ENCODE assay signal across 9 cellular contexts in the genomic region with DNA sequence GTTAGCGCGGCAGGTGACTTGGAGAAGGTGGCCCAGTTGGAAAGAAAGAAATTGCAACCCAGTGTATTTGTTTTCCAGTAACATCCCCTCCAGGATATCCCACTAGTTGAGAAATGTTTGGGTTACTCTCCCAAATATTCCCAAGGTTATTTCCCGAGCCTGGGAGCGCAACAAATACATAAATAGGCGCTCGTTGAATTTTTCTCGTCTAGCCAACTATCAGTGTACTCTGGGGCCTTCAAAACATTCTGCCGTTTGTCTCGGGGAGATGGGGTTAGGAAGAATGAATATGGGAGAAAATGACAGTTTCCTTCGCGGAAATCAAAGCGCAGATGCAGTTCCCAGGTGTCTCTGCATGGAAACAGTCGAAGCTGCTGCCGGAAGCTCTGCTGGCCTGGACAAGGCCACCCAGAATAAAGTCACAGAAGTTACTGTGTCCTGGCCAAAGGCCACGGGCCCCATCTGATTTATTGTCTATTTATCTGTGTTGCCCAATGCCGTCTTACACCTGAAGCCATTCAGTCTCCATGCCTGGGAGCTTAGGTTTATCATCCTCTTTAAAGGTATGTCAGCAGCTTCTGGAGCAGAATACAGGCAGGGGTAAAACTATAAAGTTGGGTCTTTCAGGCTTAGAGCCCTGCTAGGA. TPM values are rescaled to one million over a fixed set of nuclear protein-coding genes. Genes with fewer than 3 reads are reported as not detected.
A peak's percentile ranks its signal among the peaks of the same experiment; 100 is the strongest.
DNase-seq lines count a peak whose midpoint lies in the region; ATAC-seq and TF ChIP-seq lines count a peak whose summit lies in the region.
"Had no signal": no experiment of that assay in that cellular context is flagged by ENCODE, and none has a peak within 500 bp of the region (broad histone marks: within the 10 kb centered on the region; RNA-seq: fewer than 3 reads in every experiment).

No MANE protein-coding gene starts in this region.

- peak overlapping the region; percentile 100 for H2AFZ ChIP-seq in neural progenitor cell (replicated peaks)

- no peaks in the 10 kb centered on the region for H3K27me3 ChIP-seq in CD8-positive, alpha-beta T cell (ENCODE audit: insufficient read depth, low read length)
- H3K27me3 ChIP-seq in esophagus muscularis mucosa (no peaks in the 10 kb centered on the region), neural progenitor cell (peaks cover 42% of the 10 kb centered on the region)

- CTCF ChIA-PET in CD8-positive, alpha-beta T cell (lab: Charles Lee), result interaction anchor here (1.5 kb wide), 1 partner anchor 42 kb away, joined by 5 read pairs; no protein-coding TSS in a partner anchor

- no peak for TF ChIP-seq EP300 in esophagus muscularis mucosa (IDR thresholded peaks at IDR 0.05)

- WGBS in esophagus muscularis mucosa, result 81% methylated on average over 16 of the region's 16 CpGs

- H3K9ac ChIP-seq in neural progenitor cell, result no peak overlapping the region

- intact Hi-C loops in CD8-positive, alpha-beta T cell (cut with DNase I, micrococcal nuclease), result no loop called here
- intact Hi-C loops in esophagus muscularis mucosa (cut with DNase I), result loop anchor here (2.0 to 5.0 kb wide), 2 partner anchors 42 to 86 kb away; no protein-coding TSS in a partner anchor

- H3K9me3 Mint-ChIP-seq in CD8-positive, alpha-beta T cell, result no peaks in the 10 kb centered on the region
- peaks cover 2% of the 10 kb centered on the region for H3K9me3 Mint-ChIP-seq in neural progenitor cell

- no peaks in the 10 kb centered on the region for H4K20me1 ChIP-seq in neural progenitor cell (ENCODE audit: low read depth)

- peak overlapping the region; percentile 30 for H3K4me3 Mint-ChIP-seq in CD8-positive, alpha-beta T cell
- peak overlapping the region; percentile 87 for H3K4me3 Mint-ChIP-seq in neural progenitor cell

- H3K9me3 ChIP-seq in CD8-positive, alpha-beta T cell (ENCODE audit: low read length), result no peaks in the 10 kb centered on the region
- no peaks in the 10 kb centered on the region for H3K9me3 ChIP-seq in esophagus muscularis mucosa
- no peaks in the 10 kb centered on the region for H3K9me3 ChIP-seq in neural progenitor cell (ENCODE audit: low read depth)

- POLR2A ChIA-PET in CD8-positive, alpha-beta T cell (lab: Charles Lee), result no interaction called here

- H3K27me3 Mint-ChIP-seq in CD8-positive, alpha-beta T cell (ENCODE audit: low read depth), result peaks cover 33% of the 10 kb centered on the region
- H3K27me3 Mint-ChIP-seq in neural progenitor cell (ENCODE audit: insufficient read depth, low read depth), result peaks cover 11% of the 10 kb centered on the region

- H3K79me2 ChIP-seq in neural progenitor cell (ENCODE audit: low read depth), result no peaks in the 10 kb centered on the region

- peaks cover 4% of the 10 kb centered on the region for H3F3A ChIP-seq in neural progenitor cell (ENCODE audit: low read depth)

- TF ChIP-seq POLR2A in esophagus muscularis mucosa (IDR thresholded peaks at IDR 0.05; ENCODE audit: low read depth) (no peak), erythroblast (IDR thresholded peaks at IDR 0.05; ENCODE audit: low read length) (no peak)

- H3K4me3 ChIP-seq in CD8-positive, alpha-beta T cell (ENCODE audit: low read depth, low read length), result no peak overlapping the region
- H3K4me3 ChIP-seq in esophagus muscularis mucosa (peak overlapping the region; percentile 70 to 84 (median 73)), neural progenitor cell (peak overlapping the region; percentile 96)

- no peak overlapping the region for H3K27ac ChIP-seq in CD8-positive, alpha-beta T cell (ENCODE audit: low read depth, low read length)
- H3K27ac ChIP-seq in esophagus muscularis mucosa (replicated peaks in 1 of 4), result peak overlapping the region in 3 of 4 donors; percentile 60 to 71 (median 63)
- no peak overlapping the region for H3K27ac ChIP-seq in neural progenitor cell
- H3K27ac ChIP-seq: RWPE1 had no signal

- H3K4me2 ChIP-seq in neural progenitor cell, result peak overlapping the region; percentile 100

- H3K27ac Mint-ChIP-seq in CD8-positive, alpha-beta T cell, result no peak overlapping the region
- H3K27ac Mint-ChIP-seq in neural progenitor cell, result no peak overlapping the region

- no peak for DNase-seq in CD8-positive, alpha-beta T cell
- DNase-seq in NCI-H748 (lab: John Stamatoyannopoulos, UW; ENCODE audit: unreplicated experiment), result peak; percentile 34
- peak; percentile 77 for DNase-seq in esophagus muscularis mucosa (ENCODE audit: extremely low spot score)
- peak; percentile 7 for DNase-seq in neural progenitor cell (ENCODE audit: low spot score)
- DNase-seq in SW480 (ENCODE audit: low spot score), result no peak
- no peak for DNase-seq in erythroblast (lab: John Stamatoyannopoulos, UW)

- no peaks in the 10 kb centered on the region for H3K36me3 ChIP-seq in CD8-positive, alpha-beta T cell (ENCODE audit: insufficient read depth, low read length)
- H3K36me3 ChIP-seq in esophagus muscularis mucosa (no peaks in the 10 kb centered on the region), neural progenitor cell (no peaks in the 10 kb centered on the region)

- no peak for ATAC-seq in CD8-positive, alpha-beta T cell
- no peak for ATAC-seq in HG02970 (IDR thresholded peaks at IDR 0.05; ENCODE audit: low FRiP score, unreplicated experiment)
- ATAC-seq in HG02840 (IDR thresholded peaks at IDR 0.05; ENCODE audit: low FRiP score, unreplicated experiment), result no peak

- TF ChIP-seq CTCF in CD8-positive, alpha-beta T cell (IDR thresholded peaks at IDR 0.05), result no peak
- TF ChIP-seq CTCF in esophagus muscularis mucosa (IDR thresholded peaks at IDR 0.05) (no peak), neural progenitor cell (IDR thresholded peaks at IDR 0.05) (no peak)

- no peaks in the 10 kb centered on the region for H3K36me3 Mint-ChIP-seq in CD8-positive, alpha-beta T cell
- H3K36me3 Mint-ChIP-seq in neural progenitor cell, result no peaks in the 10 kb centered on the region

- H3K4me1 ChIP-seq in CD8-positive, alpha-beta T cell (ENCODE audit: insufficient read depth, low read length), result no peaks in the 10 kb centered on the region
- H3K4me1 ChIP-seq in esophagus muscularis mucosa (peaks cover 4 to 24% (median 18%) of the 10 kb centered on the region in 4 donors), neural progenitor cell (peaks cover 9% of the 10 kb centered on the region)

- peaks cover 5% of the 10 kb centered on the region for H3K4me1 Mint-ChIP-seq in CD8-positive, alpha-beta T cell (ENCODE audit: low read depth)
- H3K4me1 Mint-ChIP-seq in neural progenitor cell, result peaks cover 7% of the 10 kb centered on the region

RNA-seq across cellular contexts. Expression of a gene that starts 1.0 kb away (rescaled TPM):
- total RNA-seq in CD8-positive, alpha-beta T cell, result under 1 TPM; 0.16 to 0.28 TPM
- total RNA-seq in esophagus muscularis mucosa, result 10 to 100 TPM; 10.8 to 24.0 (median 12.4) TPM
- total RNA-seq in neural progenitor cell (ENCODE audit: low replicate concordance), result 6.2 and 6.8 TPM in 2 replicates

RNA-seq across cellular contexts. Expression of a gene that starts 57.0 kb away (rescaled TPM):
- not detected for total RNA-seq in CD8-positive, alpha-beta T cell
- total RNA-seq in esophagus muscularis mucosa (10 to 100 TPM; 15.6 to 22.9 (median 20.5) TPM), neural progenitor cell (ENCODE audit: low replicate concordance) (not detected in 2 replicates)

Comparison
In these comparisons a context has a peak if more than half of its experiments do, and no peak if none do; other contexts are left out.
1. DNase-seq: peak in NCI-H748 (single experiment), esophagus muscularis mucosa (single experiment) and neural progenitor cell (single experiment); none in CD8-positive, alpha-beta T cell (0 of 7), SW480 (single experiment) and erythroblast (0 of 2).
2. H3K27ac ChIP-seq: peak in esophagus muscularis mucosa (3 of 4); none in CD8-positive, alpha-beta T cell (single experiment) and neural progenitor cell (single experiment).
3. RNA of a gene that starts 57.0 kb away (total RNA-seq): 15.6 to 22.9 TPM in esophagus muscularis mucosa; not detected in CD8-positive, alpha-beta T cell and not detected in neural progenitor cell; every median in the first group is over 10 times any median in the second.